Comparison of ENCODE assay signal across 9 cellular contexts in the genomic region with DNA sequence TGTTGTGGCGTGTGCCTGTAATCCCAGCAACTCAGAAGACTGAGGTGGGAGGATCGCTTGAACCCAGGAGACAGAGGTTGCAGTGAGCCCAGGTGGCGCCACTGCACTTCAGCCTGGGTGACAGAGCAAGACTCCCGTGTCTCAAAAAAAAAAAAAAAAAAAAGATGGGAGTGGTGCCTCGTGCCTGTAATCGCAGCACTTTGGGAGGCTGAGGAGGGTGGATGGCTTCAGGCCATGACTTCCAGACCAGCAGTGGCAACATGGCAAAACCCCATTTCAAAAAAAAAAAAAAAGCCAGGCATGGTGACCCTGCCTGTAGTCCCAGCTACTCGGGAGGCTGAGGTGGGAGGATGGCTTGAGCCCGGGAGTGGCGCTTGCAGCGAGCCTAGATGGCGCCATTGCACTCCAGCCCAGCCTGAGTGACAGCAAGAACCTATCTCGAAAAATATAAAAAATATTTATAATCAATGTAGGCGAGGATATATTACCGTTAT. TPM values are rescaled to one million over a fixed set of nuclear protein-coding genes. Genes with fewer than 3 reads are reported as not detected.
DNase-seq lines count a peak whose midpoint lies in the region; ATAC-seq and TF ChIP-seq lines count a peak whose summit lies in the region.
"Had no signal": no experiment of that assay in that cellular context is flagged by ENCODE, and none has a peak within 500 bp of the region (broad histone marks: within the 10 kb centered on the region; RNA-seq: fewer than 3 reads in every experiment).

No MANE protein-coding gene starts in this region.

- H3K4me1 ChIP-seq in gastrocnemius medialis: no peaks in the 10 kb centered on the region
- H3K4me1 ChIP-seq: BLaER1 had no signal

- peak; percentile 48 for ATAC-seq in HG03342 (IDR thresholded peaks at IDR 0.05; ENCODE audit: unreplicated experiment)
- peak in 1 of 2 donors; percentile 49 for ATAC-seq in gastrocnemius medialis
- no peak for ATAC-seq in GM18858 (IDR thresholded peaks at IDR 0.05; ENCODE audit: unreplicated experiment)

- DNase-seq in NCI-H1436 (lab: John Stamatoyannopoulos, UW) (peak; percentile 19), NCI-H1436 treated with DMSO at 0.1 percent for 48 hours (lab: John Stamatoyannopoulos, UW) (no peak), OCI-M1 (lab: John Stamatoyannopoulos, UW) (peak; percentile 85), glomerular visceral epithelial cell (ENCODE audit: extremely low spot score) (peak; percentile 61), gastrocnemius medialis (peak; percentile 2 to 35)
- peak; percentile 24 to 25 for DNase-seq in activated T-helper 1 cell treated with anti-CD3 and anti-CD28 coated beads, Interleukin-2, amount 50 U/mL, for 16 hours (ENCODE audit: low read depth in 1 of 2, low spot score in 1 of 2)

- no peak for TF ChIP-seq POLR2A in gastrocnemius medialis (IDR thresholded peaks at IDR 0.05)

- no peak overlapping the region for H3K4me3 ChIP-seq in gastrocnemius medialis
- H3K4me3 ChIP-seq: BLaER1 had no signal

- in situ Hi-C loops in gastrocnemius medialis (cut with MboI; ENCODE audit: low sequenced_read_pairs in 4 of 4): loop anchor here in 3 of 4 donors (10.0 to 25.0 kb wide), 2 partner anchors 156 to 163 kb away; no protein-coding TSS in a partner anchor

- TF ChIP-seq CTCF in gastrocnemius medialis (IDR thresholded peaks at IDR 0.05 in 4 of 5, conservative IDR thresholded peaks at IDR 0.05 in 1 of 5): peak in 2 of 5 experiments; percentile 16 to 46

- H3K36me3 ChIP-seq in gastrocnemius medialis: peaks cover 0 to 19% of the 10 kb centered on the region in 2 donors

- no peak overlapping the region for H3K27ac ChIP-seq in gastrocnemius medialis
- H3K27ac ChIP-seq: BLaER1 had no signal

- intact Hi-C loops in gastrocnemius medialis (cut with DNase I; ENCODE audit: low total_unique reads): no loop called here

- no peaks in the 10 kb centered on the region for H3K9me3 ChIP-seq in gastrocnemius medialis
- H3K9me3 ChIP-seq: BLaER1 had no signal

- no peaks in the 10 kb centered on the region for H3K27me3 ChIP-seq in gastrocnemius medialis
- H3K27me3 ChIP-seq: BLaER1 had no signal

RNA-seq across cellular contexts. Expression of a gene that starts 27.0 kb away (rescaled TPM):
- total RNA-seq in gastrocnemius medialis: 10 to 100 TPM; 50.8 to 89.1 (median 70.2) TPM

RNA-seq across cellular contexts. Expression of a gene that starts 54.7 kb away (rescaled TPM):
- 1 to 10 TPM; 5.1 to 9.3 (median 8.1) TPM for total RNA-seq in gastrocnemius medialis
